9 cellular contexts compared by ENCODE assay signal in genomic region chr20:46894971-46895905, GRCh38. TPM values are rescaled to one million over a fixed set of nuclear protein-coding genes. Genes with fewer than 3 reads are reported as not detected.
DNase-seq lines count a peak whose midpoint lies in the region; ATAC-seq and TF ChIP-seq lines count a peak whose summit lies in the region.
"Had no signal": no experiment of that assay in that cellular context is flagged by ENCODE, and none has a peak within 500 bp of the region (broad histone marks: within the 10 kb centered on the region; RNA-seq: fewer than 3 reads in every experiment).

No MANE protein-coding gene starts in this region.

- peak; percentile 11 for DNase-seq in LHCN-M2 (ENCODE audit: low read depth)
- DNase-seq in astrocyte of the hippocampus (ENCODE audit: low read depth, low spot score), result peak; percentile 33
- DNase-seq in islet precursor cell, result peak; percentile 54
- peak; percentile 71 for DNase-seq in testis
- DNase-seq in activated CD4-positive, alpha-beta T cell treated with anti-CD3 and anti-CD28 coated beads, Interleukin-2, amount 50 U/mL, for 48 hours, result no peak
- DNase-seq in cortex of kidney (lab: John Stamatoyannopoulos, UW), result no peak

- TF ChIP-seq CTCF in testis (IDR thresholded peaks at IDR 0.05), result no peak

- H3K4me1 ChIP-seq in testis, result peaks cover 17% of the 10 kb centered on the region

- H3K4me3 ChIP-seq in testis, result peak overlapping the region; percentile 58 to 69

- H3K36me3 ChIP-seq in testis (ENCODE audit: low read depth, missing control alignments), result no peaks in the 10 kb centered on the region
- H3K36me3 ChIP-seq: neutrophil had no signal

- H3K27ac ChIP-seq in testis, result peak overlapping the region; percentile 48 to 72
- H3K27ac ChIP-seq: neutrophil had no signal

- ATAC-seq in GM21381 (IDR thresholded peaks at IDR 0.05; ENCODE audit: unreplicated experiment) (no peak), GM21515 (IDR thresholded peaks at IDR 0.05; ENCODE audit: unreplicated experiment) (no peak)

- H3K9me3 ChIP-seq in testis, result no peaks in the 10 kb centered on the region
- H3K9me3 ChIP-seq: neutrophil had no signal

- 2 to 3% methylated on average over 37 to 55 of the region's 65 CpGs for WGBS in testis, 2 donors

- no peak for TF ChIP-seq POLR2A in testis (IDR thresholded peaks at IDR 0.05)

- intact Hi-C loops in testis (cut with DNase I; ENCODE audit: low total_unique reads), result no loop called here

- H3K27me3 ChIP-seq in testis, result no peaks in the 10 kb centered on the region

RNA-seq across cellular contexts. Expression of gene EYA2, which starts 0.6 kb away (rescaled TPM):
- 0.11 and 0.45 TPM in 2 replicates for total RNA-seq in LHCN-M2 (2014; rRNA removed)
- polyA plus RNA-seq in LHCN-M2 (2012), result 2.6 TPM
- total RNA-seq in testis, result 10 to 100 TPM; 14.6 to 17.2 TPM
- polyA plus RNA-seq in testis (ENCODE audit: insufficient read depth, low read depth, low replicate concordance), result 16.2 TPM

Comparison
In these comparisons a context has a peak if more than half of its experiments do, and no peak if none do; other contexts are left out.
1. DNase-seq: peak in LHCN-M2 (single experiment), astrocyte of the hippocampus (single experiment), islet precursor cell (single experiment) and testis (single experiment); none in activated CD4-positive, alpha-beta T cell treated with anti-CD3 and anti-CD28 coated beads, Interleukin-2, amount 50 U/mL, for 48 hours (0 of 2) and cortex of kidney (single experiment).
2. RNA of gene EYA2, which starts 0.6 kb away (total RNA-seq): 14.6 to 17.2 TPM in testis; 0.11 to 0.45 TPM in LHCN-M2; every median in the first group is over 10 times any median in the second.